In the genomic region with DNA sequence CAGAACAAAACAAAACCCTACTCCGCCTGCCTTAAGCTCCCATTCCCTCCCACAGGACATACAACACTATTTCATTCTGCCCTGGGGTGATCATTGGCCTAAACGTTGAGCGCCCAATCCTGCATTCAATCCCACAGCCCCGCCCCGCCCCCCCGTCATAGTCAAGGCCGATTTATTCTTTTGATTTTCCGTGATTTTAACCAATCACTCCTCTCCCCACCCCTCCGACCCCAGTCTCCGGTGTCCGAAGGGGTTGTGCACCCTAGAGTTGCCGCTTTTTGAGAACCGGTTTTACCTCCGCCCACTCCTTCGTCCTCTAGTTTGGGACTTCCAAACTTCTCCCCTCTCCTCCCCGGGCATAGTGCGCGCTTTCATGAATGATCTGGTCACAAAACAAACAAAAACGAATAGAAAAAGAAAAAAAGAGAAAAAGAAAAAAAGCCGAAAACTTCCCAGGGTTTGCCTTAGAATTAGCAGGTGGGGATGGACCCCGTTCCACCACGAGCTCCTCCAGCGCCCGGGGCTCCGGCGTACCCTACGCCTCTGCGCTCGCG, we compare ENCODE assay signal across 8 cellular contexts. TPM values are rescaled to one million over a fixed set of nuclear protein-coding genes. Genes with fewer than 3 reads are reported as not detected.
DNase-seq lines count a peak whose midpoint lies in the region; ATAC-seq, FAIRE-seq and TF ChIP-seq lines count a peak whose summit lies in the region.

No MANE protein-coding gene starts in this region.

- no peaks in the 10 kb centered on the region for H3K36me3 ChIP-seq in mucosa of descending colon (ENCODE audit: low read depth)

- peaks cover 7% of the 10 kb centered on the region for H3K4me1 Mint-ChIP-seq in endothelial cell (ENCODE audit: unreplicated experiment)

- peaks cover 5% of the 10 kb centered on the region for H3K4me1 ChIP-seq in mucosa of descending colon (ENCODE audit: low read depth)

- no peaks in the 10 kb centered on the region for H3K36me3 Mint-ChIP-seq in endothelial cell (ENCODE audit: low read depth, unreplicated experiment)

- no peaks in the 10 kb centered on the region for H3K9me3 Mint-ChIP-seq in endothelial cell (ENCODE audit: unreplicated experiment)

- CTCF ChIA-PET in AG04449 (lab: Yijun Ruan, JAX) = interaction anchor here (0.9 to 1.9 kb wide), 5 partner anchors 57 to 156 kb away, joined by 3 to 5 read pairs (median 4); no protein-coding TSS in a partner anchor

- no peak for FAIRE-seq in GM12892 (lab: Jason Lieb, UNC)

- H3K4me3 ChIP-seq in AG04449 (ENCODE audit: low read depth, low read length) = peak overlapping the region; percentile 66
- peak overlapping the region; percentile 19 for H3K4me3 ChIP-seq in mucosa of descending colon

- no peak for TF ChIP-seq POLR2A in GM12892 (IDR thresholded peaks at IDR 0.05; ENCODE audit: low read depth, low read length)

- peak overlapping the region; percentile 92 for H3K27ac Mint-ChIP-seq in endothelial cell (ENCODE audit: unreplicated experiment)

- TF ChIP-seq CTCF in AG04449 (IDR thresholded peaks at IDR 0.05; ENCODE audit: insufficient read depth, low read length, missing control alignments) (no peak), endothelial cell (IDR thresholded peaks at IDR 0.05; ENCODE audit: unreplicated experiment) (no peak), mucosa of descending colon (IDR thresholded peaks at IDR 0.05) (no peak)

- ATAC-seq in HG03045 (IDR thresholded peaks at IDR 0.05; ENCODE audit: unreplicated experiment) = peak; percentile 7
- ATAC-seq in SK-N-SH treated with all-trans-retinoic acid at 6 μM for 48 hours = peak; percentile 62
- peak; percentile 17 for ATAC-seq in mucosa of descending colon
- no peak for ATAC-seq in HG03342 (IDR thresholded peaks at IDR 0.05; ENCODE audit: unreplicated experiment)

- H3K4me3 Mint-ChIP-seq in endothelial cell (ENCODE audit: unreplicated experiment) = peak overlapping the region; percentile 96

- POLR2A ChIA-PET in AG04449 (lab: Yijun Ruan, JAX) = interaction anchor here (0.5 to 1.9 kb wide), 6 partner anchors 9 to 279 kb away, joined by 3 to 4 read pairs (median 3); a partner anchor contains a TSS

- DNase-seq in AG04449 (ENCODE audit: low read depth, low spot score) = no peak
- peak; percentile 25 for DNase-seq in GM12892 (ENCODE audit: insufficient read length)
- DNase-seq in endothelial cell (ENCODE audit: low spot score) = peak; percentile 3
- no peak for DNase-seq in mucosa of descending colon
- DNase-seq in NCI-H446 treated with DMSO at 0.1 percent for 48 hours (lab: John Stamatoyannopoulos, UW) = no peak

- intact Hi-C loops in mucosa of descending colon (cut with DNase I, micrococcal nuclease) = no loop called here

- no peaks in the 10 kb centered on the region for H3K27me3 Mint-ChIP-seq in endothelial cell (ENCODE audit: unreplicated experiment)

- no peaks in the 10 kb centered on the region for H3K9me3 ChIP-seq in mucosa of descending colon

TF ChIP-seq in SK-N-SH treated with all-trans-retinoic acid at 6 μM for 48 hours, 23 proteins besides CTCF, POLR2A, EP300 and RAD21:
- TF ChIP-seq ZC3H10 (CRISPR knock-in tag; IDR thresholded peaks at IDR 0.05) (no peak), ZFP30 (CRISPR knock-in tag; IDR thresholded peaks at IDR 0.05) (no peak), ZNF565 (CRISPR knock-in tag; conservative IDR thresholded peaks at IDR 0.05; ENCODE audit: low read depth) (no peak), CSDC2 (CRISPR knock-in tag; IDR thresholded peaks at IDR 0.05) (no peak), ARNTL (CRISPR knock-in tag; IDR thresholded peaks at IDR 0.05; ENCODE audit: borderline replicate concordance, low read depth) (no peak), GLIS3 (CRISPR knock-in tag; IDR thresholded peaks at IDR 0.05) (no peak), ZNF70 (CRISPR knock-in tag; IDR thresholded peaks at IDR 0.05) (0 out of 2 replicates have a peak, but pooled peaks have one; percentile 10), RARB (CRISPR knock-in tag; IDR thresholded peaks at IDR 0.05) (no peak)
- TF ChIP-seq, protein P1, sequence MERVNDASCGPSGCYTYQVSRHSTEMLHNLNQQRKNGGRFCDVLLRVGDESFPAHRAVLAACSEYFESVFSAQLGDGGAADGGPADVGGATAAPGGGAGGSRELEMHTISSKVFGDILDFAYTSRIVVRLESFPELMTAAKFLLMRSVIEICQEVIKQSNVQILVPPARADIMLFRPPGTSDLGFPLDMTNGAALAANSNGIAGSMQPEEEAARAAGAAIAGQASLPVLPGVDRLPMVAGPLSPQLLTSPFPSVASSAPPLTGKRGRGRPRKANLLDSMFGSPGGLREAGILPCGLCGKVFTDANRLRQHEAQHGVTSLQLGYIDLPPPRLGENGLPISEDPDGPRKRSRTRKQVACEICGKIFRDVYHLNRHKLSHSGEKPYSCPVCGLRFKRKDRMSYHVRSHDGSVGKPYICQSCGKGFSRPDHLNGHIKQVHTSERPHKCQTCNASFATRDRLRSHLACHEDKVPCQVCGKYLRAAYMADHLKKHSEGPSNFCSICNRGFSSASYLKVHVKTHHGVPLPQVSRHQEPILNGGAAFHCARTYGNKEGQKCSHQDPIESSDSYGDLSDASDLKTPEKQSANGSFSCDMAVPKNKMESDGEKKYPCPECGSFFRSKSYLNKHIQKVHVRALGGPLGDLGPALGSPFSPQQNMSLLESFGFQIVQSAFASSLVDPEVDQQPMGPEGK (CRISPR knock-in tag; IDR thresholded peaks at IDR 0.05; ENCODE audit: borderline replicate concordance) = no peak
TF ChIP-seq in SK-N-SH treated with all-trans-retinoic acid at 6 μM for 48 hours: peak in this region for 1.

RNA-seq across cellular contexts. Expression of a gene that starts 0.4 kb away (rescaled TPM):
- polyA plus RNA-seq in GM12892 (2012; ENCODE audit: missing spikeins) = 55.3 TPM
- total RNA-seq in endothelial cell (ENCODE audit: unreplicated experiment) (55.9 TPM), mucosa of descending colon (10 to 100 TPM; 72.1 to 81.6 (median 79.4) TPM)

RNA-seq across cellular contexts. Expression of a gene that starts 8.7 kb away (rescaled TPM):
- polyA plus RNA-seq in GM12892 (2012; ENCODE audit: missing spikeins) = 21.6 TPM
- total RNA-seq in endothelial cell (ENCODE audit: unreplicated experiment) (24.2 TPM), mucosa of descending colon (10 to 100 TPM; 22.2 to 25.4 (median 22.9) TPM)

RNA-seq across cellular contexts. Expression of a gene that starts 32.3 kb away (rescaled TPM):
- polyA plus RNA-seq in GM12892 (2012; ENCODE audit: missing spikeins) = 12.5 TPM
- total RNA-seq in endothelial cell (ENCODE audit: unreplicated experiment) (8.4 TPM), mucosa of descending colon (1 to 10 TPM; 5.7 to 6.3 (median 5.9) TPM)

Comparison
In these comparisons a context has a peak if more than half of its experiments do, and no peak if none do; other contexts are left out.
1. DNase-seq: peak in GM12892 (single experiment) and endothelial cell (single experiment); none in AG04449 (single experiment), mucosa of descending colon (0 of 3) and NCI-H446 treated with DMSO at 0.1 percent for 48 hours (single experiment).